Comparison of ENCODE assay signal across 8 cellular contexts in the genomic region with DNA sequence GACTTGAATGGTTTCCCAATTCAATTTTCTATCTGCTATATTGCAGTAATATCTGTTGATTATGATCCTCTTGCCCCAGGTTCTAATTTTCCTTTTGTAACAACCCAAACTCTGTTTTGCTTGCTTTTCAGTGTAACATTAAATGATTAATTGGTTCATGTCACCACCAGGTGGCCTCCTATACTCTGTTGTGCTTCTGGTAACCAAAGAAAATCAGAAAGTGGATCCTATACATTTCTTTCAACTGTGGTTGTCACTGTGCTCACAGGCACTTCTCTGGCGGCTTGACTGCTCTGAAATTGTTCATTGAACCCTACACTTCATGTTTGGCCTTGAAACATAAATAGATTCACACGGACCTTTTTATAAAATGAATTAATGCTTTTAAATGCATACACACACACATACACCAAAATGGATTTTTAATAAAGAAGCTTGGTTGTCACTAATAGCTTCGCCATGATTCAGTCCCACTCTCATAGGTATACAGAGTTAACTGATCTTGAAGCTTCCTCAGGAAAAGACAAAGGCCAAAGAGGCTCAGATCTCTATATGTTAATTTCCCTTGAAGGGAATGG.
A peak's percentile ranks its signal among the peaks of the same experiment; 100 is the strongest.
DNase-seq lines count a peak whose midpoint lies in the region; ATAC-seq, FAIRE-seq and TF ChIP-seq lines count a peak whose summit lies in the region.

No MANE protein-coding gene starts in this region.

- H3K4me1 Mint-ChIP-seq in glutamatergic neuron (ENCODE audit: low read depth, unreplicated experiment) = peaks cover 14% of the 10 kb centered on the region

- ATAC-seq in GM21529 (IDR thresholded peaks at IDR 0.05; ENCODE audit: unreplicated experiment) = peak; percentile 65
- no peak for ATAC-seq in GM21737 (IDR thresholded peaks at IDR 0.05; ENCODE audit: unreplicated experiment)

- H3K36me3 ChIP-seq in WERI-Rb-1 (no peaks in the 10 kb centered on the region), spleen (no peaks in the 10 kb centered on the region)

- peak; percentile 80 for TF ChIP-seq CTCF in D721Med (IDR thresholded peaks at IDR 0.05; ENCODE audit: insufficient read depth, missing control alignments)
- TF ChIP-seq CTCF in WERI-Rb-1 (IDR thresholded peaks at IDR 0.05; ENCODE audit: low read depth, low read length) = peak; percentile 47
- peak; percentile 84 for TF ChIP-seq CTCF in glutamatergic neuron (IDR thresholded peaks at IDR 0.05; ENCODE audit: partially characterized antibody, unreplicated experiment)
- peak in 9 of 11 experiments; percentile 15 to 56 (median 38) for TF ChIP-seq CTCF in spleen (IDR thresholded peaks at IDR 0.05 in 8 of 11, conservative IDR thresholded peaks at IDR 0.05 in 3 of 11)

- H3K4me3 ChIP-seq in WERI-Rb-1 (ENCODE audit: low read depth, low read length) = no peak overlapping the region
- H3K4me3 ChIP-seq in spleen = peak overlapping the region in 3 of 8 donors; percentile 15 to 47 (median 16)

- no peaks in the 10 kb centered on the region for H3K36me3 Mint-ChIP-seq in glutamatergic neuron (ENCODE audit: unreplicated experiment)

- DNase-seq in D721Med (ENCODE audit: insufficient read length, low spot score) (no peak), NCI-H1417 treated with DMSO at 0.1 percent for 48 hours (lab: John Stamatoyannopoulos, UW) (peak; percentile 38), WERI-Rb-1 (peak; percentile 36), glutamatergic neuron (no peak), spleen (no peak)
- DNase-seq in stimulated activated naive CD4-positive, alpha-beta T cell treated with Interleukin-2 at 50 U/mL for 16 hours (lab: John Stamatoyannopoulos, UW) = no peak

- H3K27ac ChIP-seq in WERI-Rb-1 (no peak overlapping the region), spleen (no peak overlapping the region)

- intact Hi-C loops in spleen (cut with DNase I; ENCODE audit: low total_unique reads) = loop anchor here (5.0 kb wide), 1 partner anchor 1086 kb away; no protein-coding TSS in a partner anchor

- H3K4me3 Mint-ChIP-seq in glutamatergic neuron (ENCODE audit: unreplicated experiment) = peak overlapping the region; percentile 39

- H3K27me3 Mint-ChIP-seq in glutamatergic neuron (ENCODE audit: unreplicated experiment) = peaks cover 12% of the 10 kb centered on the region

- peak; percentile 48 for FAIRE-seq in D721Med (lab: Jason Lieb, UNC)

- H3K27me3 ChIP-seq in WERI-Rb-1 (ENCODE audit: insufficient read depth, low read depth, severe bottlenecking) = no peaks in the 10 kb centered on the region
- no peaks in the 10 kb centered on the region for H3K27me3 ChIP-seq in spleen (replicated peaks in 1 of 7)

- peaks cover 18% of the 10 kb centered on the region for H3K9me3 Mint-ChIP-seq in glutamatergic neuron (ENCODE audit: unreplicated experiment)

- no peaks in the 10 kb centered on the region for H3K9me3 ChIP-seq in WERI-Rb-1 (ENCODE audit: severe bottlenecking)
- no peaks in the 10 kb centered on the region for H3K9me3 ChIP-seq in spleen

- peaks cover 0 to 8% (median 0%) of the 10 kb centered on the region in 6 donors for H3K4me1 ChIP-seq in spleen

- TF ChIP-seq POLR2A in spleen (IDR thresholded peaks at IDR 0.05) = no peak

- H3K27ac Mint-ChIP-seq in glutamatergic neuron (ENCODE audit: unreplicated experiment) = no peak overlapping the region

- 40 to 45% (median 40%) methylated on average over 3 of the region's 3 CpGs for whole genome bisulfite sequencing in spleen, 5 donors

Comparison
In these comparisons a context has a peak if more than half of its experiments do, and no peak if none do; other contexts are left out.
1. DNase-seq: peak in NCI-H1417 treated with DMSO at 0.1 percent for 48 hours (single experiment) and WERI-Rb-1 (single experiment); none in D721Med (single experiment), glutamatergic neuron (single experiment), spleen (single experiment) and stimulated activated naive CD4-positive, alpha-beta T cell treated with Interleukin-2 at 50 U/mL for 16 hours (single experiment).
2. Peak in every context shown above with its lines, with median percentiles within 50 percentile points of each other: CTCF ChIP-seq.